In the genomic region with DNA sequence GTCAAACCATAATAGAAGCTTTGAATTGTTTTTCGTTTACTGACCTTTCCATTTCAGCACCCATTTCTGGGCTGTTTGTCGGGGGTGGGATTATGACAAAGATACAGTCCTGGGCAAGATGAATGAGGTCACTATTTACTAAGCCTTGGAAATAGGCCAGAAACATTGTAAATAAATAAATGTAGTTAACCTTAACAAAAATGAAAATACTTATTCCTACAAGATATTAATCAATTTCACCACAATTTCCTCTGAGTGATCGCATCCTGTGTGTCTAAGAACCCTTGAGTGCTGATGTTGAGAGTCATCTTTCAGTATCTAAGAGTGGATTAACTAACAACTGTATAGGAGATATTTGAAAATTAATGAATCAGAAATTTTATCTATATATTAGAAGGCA, we compare ENCODE assay signal across 15 cellular contexts. TPM values are rescaled to one million over a fixed set of nuclear protein-coding genes. Genes with fewer than 3 reads are reported as not detected.
DNase-seq lines count a peak whose midpoint lies in the region; ATAC-seq, FAIRE-seq and TF ChIP-seq lines count a peak whose summit lies in the region.
"Had no signal": no experiment of that assay in that cellular context is flagged by ENCODE, and none has a peak within 500 bp of the region (broad histone marks: within the 10 kb centered on the region; RNA-seq: fewer than 3 reads in every experiment).

No MANE protein-coding gene starts in this region.

- H3K36me3 ChIP-seq in bronchial epithelial cell (ENCODE audit: control insufficient read depth, insufficient read depth, low read length): no peaks in the 10 kb centered on the region
- H3K36me3 ChIP-seq in pancreas: no peaks in the 10 kb centered on the region

- H3K4me3 ChIP-seq in bronchial epithelial cell (ENCODE audit: low read depth, low read length) (no peak overlapping the region), pancreas (no peak overlapping the region)

- TF ChIP-seq CTCF in bronchial epithelial cell (IDR thresholded peaks at IDR 0.05; ENCODE audit: insufficient read depth, low read length, severe bottlenecking): no peak
- TF ChIP-seq CTCF in pancreas (IDR thresholded peaks at IDR 0.05): no peak

- FAIRE-seq in bronchial epithelial cell (lab: Jason Lieb, UNC) (no peak), pancreas (lab: Jason Lieb, UNC) (no peak)
- FAIRE-seq: TTC549 had no signal

- peaks cover 79% of the 10 kb centered on the region for H3K36me3 Mint-ChIP-seq in activated naive CD4-positive, alpha-beta T cell treated with anti-CD3 and anti-CD28 coated beads, Interleukin-2, amount 10 ng/mL, durations not matched to agents 7 days and 5 days

- peak overlapping the region; percentile 13 for H3K4me3 Mint-ChIP-seq in activated naive CD4-positive, alpha-beta T cell treated with anti-CD3 and anti-CD28 coated beads, Interleukin-2, amount 10 ng/mL, durations not matched to agents 7 days and 5 days
- peak overlapping the region; percentile 68 to 70 for H3K4me3 Mint-ChIP-seq in stimulated activated naive CD8-positive, alpha-beta T cell treated with anti-CD3 and anti-CD28 coated beads, Interleukin-15, amount 100 ng/mL, for 72 hours
- H3K4me3 Mint-ChIP-seq: nephron had no signal

- ATAC-seq in stimulated activated naive CD8-positive, alpha-beta T cell treated with anti-CD3 and anti-CD28 coated beads, Interleukin-15, amount 100 ng/mL, for 72 hours: peak; percentile 64
- ATAC-seq in pancreas: no peak
- ATAC-seq: left colon had no signal

- H3K9me3 Mint-ChIP-seq in activated naive CD4-positive, alpha-beta T cell treated with anti-CD3 and anti-CD28 coated beads, Interleukin-2, amount 10 ng/mL, durations not matched to agents 7 days and 5 days: no peaks in the 10 kb centered on the region
- H3K9me3 Mint-ChIP-seq in stimulated activated naive CD8-positive, alpha-beta T cell treated with anti-CD3 and anti-CD28 coated beads, Interleukin-15, amount 100 ng/mL, for 72 hours: no peaks in the 10 kb centered on the region

- H3K27me3 ChIP-seq in bronchial epithelial cell (ENCODE audit: control insufficient read depth, insufficient read depth, low read length) (no peaks in the 10 kb centered on the region), pancreas (no peaks in the 10 kb centered on the region)

- H3K4me1 Mint-ChIP-seq in activated naive CD4-positive, alpha-beta T cell treated with anti-CD3 and anti-CD28 coated beads, Interleukin-2, amount 10 ng/mL, durations not matched to agents 7 days and 5 days: peaks cover 87% of the 10 kb centered on the region
- peaks cover 75% of the 10 kb centered on the region for H3K4me1 Mint-ChIP-seq in stimulated activated naive CD8-positive, alpha-beta T cell treated with anti-CD3 and anti-CD28 coated beads, Interleukin-15, amount 100 ng/mL, for 72 hours
- H3K4me1 Mint-ChIP-seq: nephron had no signal

- peak overlapping the region; percentile 60 for H3K27ac Mint-ChIP-seq in activated naive CD4-positive, alpha-beta T cell treated with anti-CD3 and anti-CD28 coated beads, Interleukin-2, amount 10 ng/mL, durations not matched to agents 7 days and 5 days
- peak overlapping the region in 1 of 2 donors; percentile 72 for H3K27ac Mint-ChIP-seq in stimulated activated naive CD8-positive, alpha-beta T cell treated with anti-CD3 and anti-CD28 coated beads, Interleukin-15, amount 100 ng/mL, for 72 hours
- H3K27ac Mint-ChIP-seq: nephron had no signal

- CTCF ChIA-PET in activated naive CD4-positive, alpha-beta T cell treated with anti-CD3 and anti-CD28 coated beads, Interleukin-2, amount 10 ng/mL, durations not matched to agents 7 days and 5 days (lab: Charles Lee): no interaction called here

- H3K9me3 ChIP-seq in pancreas: no peaks in the 10 kb centered on the region

- H3K27me3 Mint-ChIP-seq in activated naive CD4-positive, alpha-beta T cell treated with anti-CD3 and anti-CD28 coated beads, Interleukin-2, amount 10 ng/mL, durations not matched to agents 7 days and 5 days: no peaks in the 10 kb centered on the region
- no peaks in the 10 kb centered on the region for H3K27me3 Mint-ChIP-seq in stimulated activated naive CD8-positive, alpha-beta T cell treated with anti-CD3 and anti-CD28 coated beads, Interleukin-15, amount 100 ng/mL, for 72 hours

- H3K4me1 ChIP-seq in pancreas: no peaks in the 10 kb centered on the region

- intact Hi-C loops in pancreas (cut with DNase I): loop anchor here in 1 of 3 donors (10.0 kb wide), 1 partner anchor 1346 kb away; no protein-coding TSS in a partner anchor

- WGBS in pancreas, 2 donors: 41 to 49% methylated on average over 3 of the region's 3 CpGs

- no peak overlapping the region for H3K27ac ChIP-seq in pancreas

- no peak for DNase-seq in activated naive CD4-positive, alpha-beta T cell treated with anti-CD3 and anti-CD28 coated beads, Interleukin-2, amount 10 ng/mL, durations not matched to agents 7 days and 5 days
- no peak for DNase-seq in activated naive CD4-positive, alpha-beta T cell (lab: John Stamatoyannopoulos, UW)
- DNase-seq in NCI-H69 (lab: John Stamatoyannopoulos, UW) (peak; percentile 32), bronchial epithelial cell (ENCODE audit: low read depth) (peak; percentile 20), SW480 (ENCODE audit: low spot score) (no peak), pancreas (no peak), SK-N-DZ (ENCODE audit: low spot score) (no peak)
- DNase-seq in stimulated activated naive CD8-positive, alpha-beta T cell treated with anti-CD3 and anti-CD28 coated beads, Interleukin-15, amount 100 ng/mL, for 72 hours: no peak
- DNase-seq: left colon; NCI-H1417 treated with DMSO at 0.1 percent for 48 hours; NCI-H524 treated with DMSO at 0.1 percent for 48 hours; stimulated activated CD4-positive, alpha-beta T cell treated with anti-CD3 and anti-CD28 coated beads, Interleukin-2, amount 100 ng/mL, for 48 hours; stimulated activated naive CD4-positive, alpha-beta T cell had no signal

RNA-seq across cellular contexts. Expression of a gene that starts 14.0 kb away (rescaled TPM):
- total RNA-seq in bronchial epithelial cell (under 0.01 and 0.79 TPM in 2 replicates), pancreas (1 to 10 TPM in 3 of 6 donors, under 1 TPM in 3; 0.60 to 5.8 (median 1.5) TPM)
- polyA plus RNA-seq in pancreas: under 1 TPM; 0.15 to 0.28 TPM
- 4.0 and 8.1 TPM in 2 replicates for polyA plus RNA-seq in SK-N-DZ (2014; cell fraction: cytosol; rRNA removed)
- 9.9 and 10.9 TPM in 2 replicates for polyA plus RNA-seq in SK-N-DZ (2014; cell fraction: nucleus; rRNA removed)

Comparison
In these comparisons a context has a peak if more than half of its experiments do, and no peak if none do; other contexts are left out.
1. DNase-seq: peak in NCI-H69 (single experiment) and bronchial epithelial cell (single experiment); none in activated naive CD4-positive, alpha-beta T cell treated with anti-CD3 and anti-CD28 coated beads, Interleukin-2, amount 10 ng/mL, durations not matched to agents 7 days and 5 days (single experiment), activated naive CD4-positive, alpha-beta T cell (0 of 4), stimulated activated naive CD8-positive, alpha-beta T cell treated with anti-CD3 and anti-CD28 coated beads, Interleukin-15, amount 100 ng/mL, for 72 hours (0 of 2), SW480 (single experiment), pancreas (0 of 6) and SK-N-DZ (single experiment).